Comparison of ENCODE assay signal across 10 cellular contexts in genomic region chr13:32267836-32268439, GRCh38. TPM values are rescaled to one million over a fixed set of nuclear protein-coding genes. Genes with fewer than 3 reads are reported as not detected.
DNase-seq lines count a peak whose midpoint lies in the region; ATAC-seq and TF ChIP-seq lines count a peak whose summit lies in the region.
"Had no signal": no experiment of that assay in that cellular context is flagged by ENCODE, and none has a peak within 500 bp of the region (broad histone marks: within the 10 kb centered on the region; RNA-seq: fewer than 3 reads in every experiment).

No MANE protein-coding gene starts in this region.

- H3K36me3 ChIP-seq in DOHH2 (ENCODE audit: control insufficient read depth, low read length) (peaks cover 60% of the 10 kb centered on the region), thoracic aorta (peaks cover 54% of the 10 kb centered on the region)

- H3K9me2 ChIP-seq in DOHH2 (replicated peaks; ENCODE audit: control insufficient read depth, low read length) = no peaks in the 10 kb centered on the region

- no peak overlapping the region for H3K4me3 ChIP-seq in DOHH2 (ENCODE audit: low read length)
- H3K4me3 ChIP-seq in thoracic aorta = no peak overlapping the region

- DNase-seq in NCI-H748 (lab: John Stamatoyannopoulos, UW; ENCODE audit: unreplicated experiment) = peak; percentile 82
- DNase-seq in activated naive CD4-positive, alpha-beta T cell (lab: John Stamatoyannopoulos, UW) = peak in 3 of 4 experiments; percentile 5 to 11 (median 5)
- peak; percentile 57 for DNase-seq in left lobe of liver (ENCODE audit: low spot score)
- no peak for DNase-seq in thoracic aorta (ENCODE audit: low spot score)
- no peak for DNase-seq in NCI-H1092 treated with DMSO at 0.1 percent for 48 hours (lab: John Stamatoyannopoulos, UW)

- H3K79me2 ChIP-seq in DOHH2 (ENCODE audit: control insufficient read depth, low read length) = no peaks in the 10 kb centered on the region

- no peaks in the 10 kb centered on the region for H3K27me3 ChIP-seq in DOHH2 (ENCODE audit: control insufficient read depth, low read length)
- no peaks in the 10 kb centered on the region for H3K27me3 ChIP-seq in thoracic aorta (replicated peaks; ENCODE audit: insufficient read depth)

- no peak overlapping the region for H3K4me2 ChIP-seq in DOHH2 (ENCODE audit: low read length)

- TF ChIP-seq CTCF in DOHH2 (IDR thresholded peaks at IDR 0.05; ENCODE audit: low read depth, low read length, poor library complexity, severe bottlenecking) (peak; percentile 75), thoracic aorta (IDR thresholded peaks at IDR 0.05) (peak; percentile 34)

- ATAC-seq in GM21528 (IDR thresholded peaks at IDR 0.05; ENCODE audit: low FRiP score, unreplicated experiment) (peak; percentile 73), left lobe of liver (peak; percentile 91), thoracic aorta (ENCODE audit: insufficient number of reproducible peaks, low FRiP score, low read depth) (no peak), HG02840 (IDR thresholded peaks at IDR 0.05; ENCODE audit: low FRiP score, unreplicated experiment) (no peak)

- no peak overlapping the region for H3K27ac ChIP-seq in DOHH2 (ENCODE audit: low read depth, low read length)
- H3K27ac ChIP-seq in thoracic aorta = no peak overlapping the region

- H3K9me3 ChIP-seq in DOHH2 (ENCODE audit: control insufficient read depth, insufficient read depth, low read length) (no peaks in the 10 kb centered on the region), thoracic aorta (no peaks in the 10 kb centered on the region)

- no peaks in the 10 kb centered on the region for H3F3A ChIP-seq in DOHH2 (ENCODE audit: control insufficient read depth, insufficient read depth)

- H4K20me1 ChIP-seq in DOHH2 (ENCODE audit: control insufficient read depth, insufficient read depth, low read depth, low read length) = no peaks in the 10 kb centered on the region

- H3K4me1 ChIP-seq in DOHH2 (ENCODE audit: control insufficient read depth, low read length) (no peaks in the 10 kb centered on the region), thoracic aorta (ENCODE audit: control insufficient read depth in 1 of 2, low read depth in 2 of 2) (peaks cover 3 to 14% of the 10 kb centered on the region in 2 donors)

RNA-seq across cellular contexts. Expression of gene ZAR1L, which starts 47.2 kb away (rescaled TPM):
- total RNA-seq in left lobe of liver = not detected
- total RNA-seq in thoracic aorta = not detected
- total RNA-seq: NCI-H460, renal cortical epithelial cell had no signal

RNA-seq across cellular contexts. Expression of gene BRCA2, which starts 47.4 kb away (rescaled TPM):
- 0.53 TPM for total RNA-seq in left lobe of liver
- 1 to 10 TPM; 1.5 to 4.6 TPM for total RNA-seq in thoracic aorta

Comparison
In these comparisons a context has a peak if more than half of its experiments do, and no peak if none do; other contexts are left out.
1. ATAC-seq: peak in GM21528 (single experiment) and left lobe of liver (single experiment); none in thoracic aorta (single experiment) and HG02840 (single experiment).
2. DNase-seq: peak in NCI-H748 (single experiment), activated naive CD4-positive, alpha-beta T cell (3 of 4) and left lobe of liver (single experiment); none in thoracic aorta (single experiment) and NCI-H1092 treated with DMSO at 0.1 percent for 48 hours (single experiment).